17 cellular contexts compared by ENCODE assay signal in the genomic region with DNA sequence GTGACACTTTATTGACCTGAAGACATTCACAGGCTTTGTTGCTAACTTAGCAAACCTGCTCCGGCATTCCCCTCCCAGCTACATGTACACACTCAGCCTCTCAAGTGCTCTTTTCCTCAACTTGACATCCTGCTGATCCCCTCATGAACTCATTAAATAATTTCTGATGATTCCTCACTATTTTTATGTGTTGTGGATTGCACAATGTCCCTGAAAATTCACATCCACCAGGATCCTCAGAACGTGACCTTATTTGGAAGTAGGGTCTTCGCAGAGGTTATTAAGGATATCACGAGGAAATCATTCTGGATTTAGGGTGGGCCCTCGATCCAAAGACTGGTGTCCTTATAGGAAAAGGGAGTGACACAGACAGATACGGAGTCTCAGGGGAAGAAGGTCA. TPM values are rescaled to one million over a fixed set of nuclear protein-coding genes. Genes with fewer than 3 reads are reported as not detected.
DNase-seq lines count a peak whose midpoint lies in the region; ATAC-seq, FAIRE-seq and TF ChIP-seq lines count a peak whose summit lies in the region.
"Had no signal": no experiment of that assay in that cellular context is flagged by ENCODE, and none has a peak within 500 bp of the region (broad histone marks: within the 10 kb centered on the region; RNA-seq: fewer than 3 reads in every experiment).

No MANE protein-coding gene starts in this region.

- H3K4me2 ChIP-seq in HepG2 (ENCODE audit: low read depth, low read length) (no peak overlapping the region), endothelial cell of umbilical vein (ENCODE audit: insufficient read depth, low read length) (peak overlapping the region; percentile 12)
- H3K4me2 ChIP-seq: A549 had no signal

- intact Hi-C loops in HepG2 (cut with micrococcal nuclease; ENCODE audit: unreplicated experiment) (no loop called here), right lobe of liver (cut with DNase I) (no loop called here), endothelial cell of umbilical vein (cut with micrococcal nuclease) (loop anchor here (1.0 kb wide), 1 partner anchor 23 kb away; no protein-coding TSS in a partner anchor)
- intact Hi-C loops in CD4-positive, alpha-beta memory T cell (cut with micrococcal nuclease) = no loop called here

- no peaks in the 10 kb centered on the region for H3K27me3 Mint-ChIP-seq in stimulated activated naive B cell treated with anti-CD40 and anti-IgM and Interleukin-4, amounts not matched to agents 10 μg/mL and 1 μg/mL and 100 μg/mL, for 72 hours
- no peaks in the 10 kb centered on the region for H3K27me3 Mint-ChIP-seq in CD4-positive, alpha-beta memory T cell

- no peak for TF ChIP-seq EP300 in HepG2 (IDR thresholded peaks at IDR 0.05; ENCODE audit: low read depth in 2 of 2, low read length in 2 of 2)
- no peak for TF ChIP-seq EP300 in HepG2 (CRISPR knock-in tag; IDR thresholded peaks at IDR 0.05; ENCODE audit: borderline replicate concordance)

- H3K27ac Mint-ChIP-seq in stimulated activated naive B cell treated with anti-CD40 and anti-IgM and Interleukin-4, amounts not matched to agents 10 μg/mL and 1 μg/mL and 100 μg/mL, for 72 hours = peak overlapping the region; percentile 20
- H3K27ac Mint-ChIP-seq in CD4-positive, alpha-beta memory T cell = peak overlapping the region in 1 of 7 donors; percentile 24
- H3K27ac Mint-ChIP-seq: CD8-positive, alpha-beta T cell had no signal

- POLR2A ChIA-PET in HepG2 (lab: Yijun Ruan, JAX) = no interaction called here
- POLR2A ChIA-PET in endothelial cell of umbilical vein (lab: Charles Lee) = no interaction called here
- POLR2A ChIA-PET in CD4-positive, alpha-beta memory T cell (lab: Charles Lee; ENCODE audit: partially characterized antibody) = no interaction called here

- dilution Hi-C loops in endothelial cell of umbilical vein (cut with MboI; ENCODE audit: extremely low pct_ligation_motif_present, low sequenced_read_pairs) = no loop called here

- H3K9me3 ChIP-seq in HepG2 (ENCODE audit: low read length) = no peaks in the 10 kb centered on the region
- no peaks in the 10 kb centered on the region for H3K9me3 ChIP-seq in right lobe of liver
- no peaks in the 10 kb centered on the region for H3K9me3 ChIP-seq in endothelial cell of umbilical vein (replicated peaks; ENCODE audit: control insufficient read depth, insufficient read depth, low read length)
- no peaks in the 10 kb centered on the region for H3K9me3 ChIP-seq in CD4-positive, alpha-beta memory T cell (ENCODE audit: control insufficient read depth in 1 of 2, low read length in 2 of 2)
- H3K9me3 ChIP-seq: A549 had no signal

- in situ Hi-C loops in HepG2 (cut with HindIII; ENCODE audit: extremely low pct_ligation_motif_present, low pct_unique_long_range_greater_than_20kb) = no loop called here
- in situ Hi-C loops in brain microvascular endothelial cell (cut with HindIII; ENCODE audit: low pct_ligation_motif_present, low sequenced_read_pairs) = no loop called here

- H3K4me3 Mint-ChIP-seq in stimulated activated naive B cell treated with anti-CD40 and anti-IgM and Interleukin-4, amounts not matched to agents 10 μg/mL and 1 μg/mL and 100 μg/mL, for 72 hours = no peak overlapping the region
- no peak overlapping the region for H3K4me3 Mint-ChIP-seq in CD4-positive, alpha-beta memory T cell
- H3K4me3 Mint-ChIP-seq: CD8-positive, alpha-beta T cell; H9 had no signal

- H3K9me3 Mint-ChIP-seq in stimulated activated naive B cell treated with anti-CD40 and anti-IgM and Interleukin-4, amounts not matched to agents 10 μg/mL and 1 μg/mL and 100 μg/mL, for 72 hours = no peaks in the 10 kb centered on the region
- peaks cover 0 to 1% (median 0%) of the 10 kb centered on the region in 8 donors for H3K9me3 Mint-ChIP-seq in CD4-positive, alpha-beta memory T cell
- H3K9me3 Mint-ChIP-seq: CD8-positive, alpha-beta T cell; H9 had no signal

- CTCF ChIA-PET in HepG2 (lab: Yijun Ruan, JAX; ENCODE audit: low intra/inter-chr PET ratio, low total read pairs) (no interaction called here), endothelial cell of umbilical vein (lab: Charles Lee) (interaction anchor here (0.7 to 1.7 kb wide), 2 partner anchors 20 to 718 kb away, joined by 3 to 5 read pairs; no protein-coding TSS in a partner anchor)
- CTCF ChIA-PET in CD4-positive, alpha-beta memory T cell (lab: Charles Lee; ENCODE audit: partially characterized antibody) = interaction anchor here (1.2 to 12.7 kb wide), 5 partner anchors 10 to 330 kb away, joined by 3 to 205 read pairs (median 15); no protein-coding TSS in a partner anchor

- H3K4me1 ChIP-seq in HepG2 (ENCODE audit: insufficient read depth, low read length) = peaks cover 22% of the 10 kb centered on the region
- H3K4me1 ChIP-seq in right lobe of liver = no peaks in the 10 kb centered on the region
- H3K4me1 ChIP-seq in endothelial cell of umbilical vein (ENCODE audit: control insufficient read depth, extremely low read depth, insufficient read depth, low read length) = peaks cover 12% of the 10 kb centered on the region
- no peaks in the 10 kb centered on the region for H3K4me1 ChIP-seq in CD4-positive, alpha-beta memory T cell (ENCODE audit: insufficient read depth, low read length)
- H3K4me1 ChIP-seq: A549 had no signal

- H4K20me1 ChIP-seq in HepG2 (ENCODE audit: insufficient read depth, low read length) (no peaks in the 10 kb centered on the region), endothelial cell of umbilical vein (replicated peaks; ENCODE audit: control insufficient read depth, extremely low read depth, insufficient read depth, low read length) (no peaks in the 10 kb centered on the region)

- no peak overlapping the region for H2AFZ ChIP-seq in HepG2 (ENCODE audit: low read length)
- no peak overlapping the region for H2AFZ ChIP-seq in endothelial cell of umbilical vein (ENCODE audit: low read depth, low read length)

- peaks cover 11 to 19% of the 10 kb centered on the region in 2 donors for H3K4me1 Mint-ChIP-seq in stimulated activated naive B cell treated with anti-CD40 and anti-IgM and Interleukin-4, amounts not matched to agents 10 μg/mL and 1 μg/mL and 100 μg/mL, for 72 hours
- peaks cover 0 to 2% (median under 1%) of the 10 kb centered on the region in 4 donors for H3K4me1 Mint-ChIP-seq in CD4-positive, alpha-beta memory T cell

- FAIRE-seq in HepG2 (lab: Jason Lieb, UNC) (no peak), endothelial cell of umbilical vein (lab: Jason Lieb, UNC) (peak; percentile 28)
- FAIRE-seq: A549, H1 had no signal

- no peak for TF ChIP-seq RAD21 in HepG2 (CRISPR knock-in tag; IDR thresholded peaks at IDR 0.05)

- H3K9ac ChIP-seq in HepG2 (ENCODE audit: insufficient read depth, low read depth, low read length) (no peak overlapping the region), endothelial cell of umbilical vein (replicated peaks; ENCODE audit: extremely low read depth, insufficient read depth, low read length) (no peak overlapping the region)

- H3K27me3 ChIP-seq in HepG2 (ENCODE audit: control insufficient read depth in 1 of 2, insufficient read depth in 2 of 2, low read length in 2 of 2) (peaks cover 1 to 5% of the 10 kb centered on the region in 2 experiments; a peak in 2 of 5 replicates), right lobe of liver (no peaks in the 10 kb centered on the region), endothelial cell of umbilical vein (ENCODE audit: control insufficient read depth in 2 of 2, insufficient read depth in 2 of 2, low read length in 2 of 2) (no peaks in the 10 kb centered on the region), brain microvascular endothelial cell (replicated peaks) (no peaks in the 10 kb centered on the region)
- H3K27me3 ChIP-seq in CD4-positive, alpha-beta memory T cell (ENCODE audit: insufficient read depth, low read length) = no peaks in the 10 kb centered on the region

- WGBS in HepG2 (ENCODE audit: low lambda C conversion rate) = 54% methylated on average over 6 of the region's 6 CpGs
- 79% methylated on average over 6 of the region's 6 CpGs for WGBS in right lobe of liver (ENCODE audit: insufficient coverage, low coverage, low lambda C conversion rate, missing lambda C conversion rate)

- TF ChIP-seq POLR2A in HepG2 (IDR thresholded peaks at IDR 0.05; ENCODE audit: insufficient read depth in 1 of 2, low read depth in 2 of 2, low read length in 2 of 2) = no peak
- TF ChIP-seq POLR2A in right lobe of liver (IDR thresholded peaks at IDR 0.05) = no peak
- no peak for TF ChIP-seq POLR2A in endothelial cell of umbilical vein (IDR thresholded peaks at IDR 0.05; ENCODE audit: low read depth, low read length)

- no peaks in the 10 kb centered on the region for H3K9me1 ChIP-seq in endothelial cell of umbilical vein (replicated peaks; ENCODE audit: control insufficient read depth, extremely low read depth, insufficient read depth, low read length)

- ATAC-seq in HepG2 = no peak
- ATAC-seq in right lobe of liver = no peak
- no peak for ATAC-seq in stimulated activated naive B cell treated with anti-CD40 and anti-IgM and Interleukin-4, amounts not matched to agents 10 μg/mL and 1 μg/mL and 100 μg/mL, for 72 hours (replicated peaks)
- ATAC-seq: A549; CD8-positive, alpha-beta T cell had no signal

- no peaks in the 10 kb centered on the region for H3K36me3 Mint-ChIP-seq in stimulated activated naive B cell treated with anti-CD40 and anti-IgM and Interleukin-4, amounts not matched to agents 10 μg/mL and 1 μg/mL and 100 μg/mL, for 72 hours
- H3K36me3 Mint-ChIP-seq in CD4-positive, alpha-beta memory T cell = no peaks in the 10 kb centered on the region
- H3K36me3 Mint-ChIP-seq: CD8-positive, alpha-beta T cell had no signal

- H3K27ac ChIP-seq in HepG2 (ENCODE audit: extremely low read length, insufficient read depth, low read length) (no peak overlapping the region), right lobe of liver (no peak overlapping the region), endothelial cell of umbilical vein (ENCODE audit: insufficient read depth, low read depth, low read length) (no peak overlapping the region), brain microvascular endothelial cell (no peak overlapping the region)
- no peak overlapping the region for H3K27ac ChIP-seq in CD4-positive, alpha-beta memory T cell (ENCODE audit: low read depth, low read length)
- H3K27ac ChIP-seq: 22Rv1, A549, C4-2B had no signal

- no TSS peak for BruUV-seq in HepG2 (replicated peaks; lab: Mats Ljungman, UMichigan)
- no TSS peak for BruUV-seq in endothelial cell of umbilical vein (replicated peaks; lab: Mats Ljungman, UMichigan)

- no peak for TF ChIP-seq CTCF in HepG2 (CRISPR knock-in tag; IDR thresholded peaks at IDR 0.05)
- no peak for TF ChIP-seq CTCF in right lobe of liver (IDR thresholded peaks at IDR 0.05)
- no peak for TF ChIP-seq CTCF in endothelial cell of umbilical vein (IDR thresholded peaks at IDR 0.05; ENCODE audit: extremely low read depth in 1 of 2, insufficient read depth in 1 of 2, low read depth in 1 of 2, low read length in 2 of 2)
- no peak for TF ChIP-seq CTCF in brain microvascular endothelial cell (IDR thresholded peaks at IDR 0.05; ENCODE audit: low read depth, low read length, missing control alignments)

- H3K79me2 ChIP-seq in HepG2 (ENCODE audit: insufficient read depth, low read length) (no peaks in the 10 kb centered on the region), endothelial cell of umbilical vein (ENCODE audit: control insufficient read depth, insufficient read depth, low read length) (no peaks in the 10 kb centered on the region)

- H3K4me3 ChIP-seq in HepG2 (replicated peaks in 1 of 3; ENCODE audit: insufficient read depth in 1 of 3, low read depth in 2 of 3, low read length in 3 of 3) (no peak overlapping the region), right lobe of liver (no peak overlapping the region), endothelial cell of umbilical vein (replicated peaks in 1 of 3; ENCODE audit: insufficient read depth in 1 of 3, low read depth in 1 of 3, low read length in 3 of 3) (no peak overlapping the region), brain microvascular endothelial cell (ENCODE audit: low read depth, low read length) (no peak overlapping the region)
- H3K4me3 ChIP-seq in CD4-positive, alpha-beta memory T cell (ENCODE audit: low read length in 2 of 2) = no peak overlapping the region
- H3K4me3 ChIP-seq: A549 had no signal

- DNase-seq in DMS53 (lab: John Stamatoyannopoulos, UW) (peak; percentile 18), DMS53 treated with DMSO at 0.1 percent for 48 hours (lab: John Stamatoyannopoulos, UW; ENCODE audit: unreplicated experiment) (no peak), HepG2 (ENCODE audit: low spot score) (no peak), right lobe of liver (no peak), endothelial cell of umbilical vein (ENCODE audit: low read depth, low spot score) (no peak), brain microvascular endothelial cell (no peak)
- DNase-seq in stimulated activated naive B cell treated with anti-CD40 and anti-IgM and Interleukin-4, amounts not matched to agents 10 μg/mL and 1 μg/mL and 100 μg/mL, for 72 hours = no peak
- no peak for DNase-seq in CD4-positive, alpha-beta memory T cell
- DNase-seq: AML-193; Calu3; CD8-positive, alpha-beta T cell; GF-D8; H9 had no signal

- H3K36me3 ChIP-seq in HepG2 (replicated peaks in 1 of 2; ENCODE audit: control insufficient read depth in 1 of 2, insufficient read depth in 2 of 2, low read length in 2 of 2) (no peaks in the 10 kb centered on the region), right lobe of liver (no peaks in the 10 kb centered on the region), endothelial cell of umbilical vein (ENCODE audit: control insufficient read depth in 2 of 2, extremely low read depth in 1 of 2, insufficient read depth in 2 of 2, low read length in 2 of 2) (no peaks in the 10 kb centered on the region), brain microvascular endothelial cell (replicated peaks) (no peaks in the 10 kb centered on the region)
- H3K36me3 ChIP-seq in CD4-positive, alpha-beta memory T cell (ENCODE audit: insufficient read depth, low read length) = no peaks in the 10 kb centered on the region

RNA-seq across cellular contexts. Expression of a gene that starts 27.3 kb away (rescaled TPM):
- total RNA-seq in HepG2 (2016; rRNA removed; fragmentation: Illumina TruSeq; extraction: Trizol) = 20.9 and 28.0 TPM in 2 replicates
- total RNA-seq in HepG2 (2016; cell fraction: cytosol; rRNA removed; fragmentation: Illumina TruSeq; extraction: Trizol; ENCODE audit: low read depth) = 2.0 and 2.4 TPM in 2 replicates
- 17.5 and 28.7 TPM in 2 replicates for total RNA-seq in HepG2 (2016; cell fraction: insoluble cytoplasmic fraction; rRNA removed; fragmentation: Illumina TruSeq; extraction: Trizol)
- total RNA-seq in HepG2 (2016; cell fraction: membrane; rRNA removed; fragmentation: Illumina TruSeq; extraction: Trizol) = 5.7 and 6.4 TPM in 2 replicates
- 15.1 and 16.9 TPM in 2 replicates for total RNA-seq in HepG2 (2016; cell fraction: nucleus; rRNA removed; fragmentation: Illumina TruSeq; extraction: Trizol)
- 4.0 and 6.3 TPM in 2 replicates for polyA plus RNA-seq in HepG2 (2011; rRNA removed)
- 1.3 and 1.5 TPM in 2 replicates for polyA plus RNA-seq in HepG2 (2011; cell fraction: cytosol; rRNA removed)
- 2.8 and 3.7 TPM in 2 replicates for polyA plus RNA-seq in HepG2 (2011; cell fraction: nucleus; rRNA removed)
- 3.2 and 5.2 TPM in 2 replicates for polyA plus RNA-seq in HepG2 (2012)
- polyA plus RNA-seq in HepG2 (2016; cell fraction: cytosol; fragmentation: Illumina TruSeq; extraction: Trizol; ENCODE audit: low read depth) = 0.41 and 0.53 TPM in 2 replicates
- polyA plus RNA-seq in HepG2 (2016; cell fraction: insoluble cytoplasmic fraction; fragmentation: Illumina TruSeq; extraction: Trizol; ENCODE audit: low read depth) = 17.2 and 19.0 TPM in 2 replicates
- polyA plus RNA-seq in HepG2 (2016; cell fraction: membrane; fragmentation: Illumina TruSeq; extraction: Trizol; ENCODE audit: low read depth) = 1.4 and 1.5 TPM in 2 replicates
- polyA plus RNA-seq in HepG2 (2016; cell fraction: nucleus; fragmentation: Illumina TruSeq; extraction: Trizol; ENCODE audit: insufficient read depth, low read depth) = 15.8 and 16.9 TPM in 2 replicates
- polyA minus RNA-seq in HepG2 (2011; rRNA and poly(A)+ RNA removed; ENCODE audit: low replicate concordance) = 8.0 and 34.7 TPM in 2 replicates
- polyA minus RNA-seq in HepG2 (2011; cell fraction: cytosol; rRNA and poly(A)+ RNA removed) = 2.7 and 7.0 TPM in 2 replicates
- polyA minus RNA-seq in HepG2 (2011; cell fraction: nucleus; rRNA and poly(A)+ RNA removed) = 13.6 and 16.1 TPM in 2 replicates
- total RNA-seq in right lobe of liver = 10 to 100 TPM in 1 of 6 experiments, 1 to 10 TPM in 5; 2.0 to 12.2 (median 4.4) TPM
- 37.2 and 49.3 TPM in 2 replicates for total RNA-seq in endothelial cell of umbilical vein
- polyA plus RNA-seq in endothelial cell of umbilical vein = 18.7 and 20.8 TPM in 2 replicates
- polyA plus RNA-seq in endothelial cell of umbilical vein (2011; cell fraction: cytosol; rRNA removed) = 19.1 and 21.0 TPM in 2 replicates
- polyA plus RNA-seq in endothelial cell of umbilical vein (2011; cell fraction: nucleus; rRNA removed) = 32.3 and 49.8 TPM in 2 replicates
- 11.0 and 22.1 TPM in 2 replicates for polyA plus RNA-seq in endothelial cell of umbilical vein (2012)
- 42.4 and 43.5 TPM in 2 replicates for polyA minus RNA-seq in endothelial cell of umbilical vein
- 18.8 TPM for polyA minus RNA-seq in endothelial cell of umbilical vein (2011; cell fraction: cytosol; rRNA and poly(A)+ RNA removed)
- 30.0 and 53.6 TPM in 2 replicates for polyA minus RNA-seq in endothelial cell of umbilical vein (2011; cell fraction: nucleus; rRNA and poly(A)+ RNA removed)
- total RNA-seq in CD4-positive, alpha-beta memory T cell = 10 to 100 TPM; 16.2 to 17.1 TPM
- polyA plus RNA-seq in CD4-positive, alpha-beta memory T cell = 10 to 100 TPM in 1 of 2 donors, 1 to 10 TPM in 1; 4.8 to 12.1 TPM
